14 cellular contexts compared by ENCODE assay signal in the genomic region with DNA sequence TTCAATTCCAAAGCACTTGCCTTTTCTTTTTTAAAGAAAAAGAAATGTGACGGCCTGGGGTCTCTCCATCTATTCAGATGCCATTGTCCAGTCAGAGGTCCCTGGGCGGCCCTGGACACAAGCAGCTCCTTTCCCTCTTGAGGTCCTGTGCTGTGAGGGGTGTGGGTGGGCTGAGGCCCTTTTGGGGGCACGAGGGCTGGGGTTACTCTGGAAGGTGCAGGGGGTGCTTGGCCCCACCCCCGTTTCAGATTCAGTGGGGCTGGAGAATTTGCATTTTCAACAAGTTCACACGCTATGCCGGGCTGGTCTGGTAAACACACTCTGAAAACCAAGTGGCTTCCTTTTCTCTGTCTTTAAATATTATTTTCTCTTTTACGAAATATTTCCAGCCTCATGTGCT.
A peak's percentile ranks its signal among the peaks of the same experiment; 100 is the strongest.
DNase-seq lines count a peak whose midpoint lies in the region; ATAC-seq, FAIRE-seq and TF ChIP-seq lines count a peak whose summit lies in the region.
"Had no signal": no experiment of that assay in that cellular context is flagged by ENCODE, and none has a peak within 500 bp of the region (broad histone marks: within the 10 kb centered on the region; RNA-seq: fewer than 3 reads in every experiment).

No MANE protein-coding gene starts in this region.

- no peak overlapping the region for H3K9ac ChIP-seq in kidney (ENCODE audit: low read length in 2 of 2)

- H3K4me1 Mint-ChIP-seq in CD4-positive, alpha-beta memory T cell: no peaks in the 10 kb centered on the region
- H3K4me1 Mint-ChIP-seq: activated CD4-positive, alpha-beta T cell treated with anti-CD3 and anti-CD28 coated beads, Interleukin-2, amount 10 ng/mL, durations not matched to agents 24 days and 14 days; activated T-helper 17 cell treated with anti-CD3 and anti-CD28 coated beads, Interleukin-2, amount 50 U/mL, for 72 hours had no signal

- no peak overlapping the region for H3K4me3 ChIP-seq in kidney (ENCODE audit: low read length in 2 of 2)
- no peak overlapping the region for H3K4me3 ChIP-seq in CD4-positive, alpha-beta memory T cell (ENCODE audit: low read length in 2 of 2)
- H3K4me3 ChIP-seq: heart right ventricle had no signal

- H3K36me3 Mint-ChIP-seq in CD4-positive, alpha-beta memory T cell: no peaks in the 10 kb centered on the region

- H3K9me3 Mint-ChIP-seq in CD4-positive, alpha-beta memory T cell: no peaks in the 10 kb centered on the region
- H3K9me3 Mint-ChIP-seq: activated CD4-positive, alpha-beta T cell treated with anti-CD3 and anti-CD28 coated beads, Interleukin-2, amount 10 ng/mL, durations not matched to agents 24 days and 14 days; activated T-helper 17 cell treated with anti-CD3 and anti-CD28 coated beads, Interleukin-2, amount 50 U/mL, for 72 hours had no signal

- no peak overlapping the region for H3K27ac Mint-ChIP-seq in CD4-positive, alpha-beta memory T cell
- H3K27ac Mint-ChIP-seq: activated CD4-positive, alpha-beta T cell treated with anti-CD3 and anti-CD28 coated beads, Interleukin-2, amount 10 ng/mL, durations not matched to agents 24 days and 14 days; activated T-helper 17 cell treated with anti-CD3 and anti-CD28 coated beads, Interleukin-2, amount 50 U/mL, for 72 hours had no signal

- no peaks in the 10 kb centered on the region for H3K27me3 ChIP-seq in CD4-positive, alpha-beta memory T cell (ENCODE audit: insufficient read depth, low read length)
- H3K27me3 ChIP-seq: heart right ventricle had no signal

- intact Hi-C loops in kidney (cut with DNase I): no loop called here
- intact Hi-C loops in CD4-positive, alpha-beta memory T cell (cut with micrococcal nuclease): no loop called here

- H3K27me3 Mint-ChIP-seq in CD4-positive, alpha-beta memory T cell: peaks cover 4 to 7% of the 10 kb centered on the region in 2 donors
- H3K27me3 Mint-ChIP-seq: activated CD4-positive, alpha-beta T cell treated with anti-CD3 and anti-CD28 coated beads, Interleukin-2, amount 10 ng/mL, durations not matched to agents 24 days and 14 days had no signal

- no peaks in the 10 kb centered on the region for H3K9me3 ChIP-seq in kidney (ENCODE audit: control insufficient read depth in 1 of 2, low read length in 2 of 2)
- H3K9me3 ChIP-seq in CD4-positive, alpha-beta memory T cell (ENCODE audit: control insufficient read depth in 1 of 2, low read length in 2 of 2): no peaks in the 10 kb centered on the region

- no peak overlapping the region for H3K4me3 Mint-ChIP-seq in CD4-positive, alpha-beta memory T cell
- H3K4me3 Mint-ChIP-seq: activated CD4-positive, alpha-beta T cell treated with anti-CD3 and anti-CD28 coated beads, Interleukin-2, amount 10 ng/mL, durations not matched to agents 24 days and 14 days; activated T-helper 17 cell treated with anti-CD3 and anti-CD28 coated beads, Interleukin-2, amount 50 U/mL, for 72 hours had no signal

- H3K4me1 ChIP-seq in kidney (ENCODE audit: control insufficient read depth in 1 of 2, insufficient read depth in 1 of 2, low read depth in 1 of 2, low read length in 2 of 2): no peaks in the 10 kb centered on the region
- no peaks in the 10 kb centered on the region for H3K4me1 ChIP-seq in CD4-positive, alpha-beta memory T cell (ENCODE audit: insufficient read depth, low read length)

- TF ChIP-seq CTCF in GM13976 (IDR thresholded peaks at IDR 0.05; ENCODE audit: borderline replicate concordance, control extremely low read depth, extremely low read depth, insufficient read depth, missing control alignments): no peak
- TF ChIP-seq CTCF in kidney (IDR thresholded peaks at IDR 0.05; ENCODE audit: borderline replicate concordance, extremely low read depth, insufficient read depth): no peak

- in situ Hi-C loops in GM13976 (cut with MboI; ENCODE audit: low sequenced_read_pairs, unreplicated experiment): no loop called here

- peak; percentile 50 for ATAC-seq in GM19467 (IDR thresholded peaks at IDR 0.05; ENCODE audit: unreplicated experiment)
- peak; percentile 44 for ATAC-seq in HG03025 (IDR thresholded peaks at IDR 0.05; ENCODE audit: low FRiP score, unreplicated experiment)
- ATAC-seq: activated T-helper 17 cell treated with anti-CD3 and anti-CD28 coated beads, Interleukin-2, amount 50 U/mL, for 72 hours; heart right ventricle had no signal

- CTCF ChIA-PET in CD4-positive, alpha-beta memory T cell (lab: Charles Lee; ENCODE audit: partially characterized antibody): no interaction called here

- H3K27ac ChIP-seq in kidney (ENCODE audit: low read depth in 2 of 2, low read length in 2 of 2): no peak overlapping the region
- H3K27ac ChIP-seq in CD4-positive, alpha-beta memory T cell (ENCODE audit: low read depth, low read length): no peak overlapping the region
- H3K27ac ChIP-seq: heart right ventricle had no signal

- POLR2A ChIA-PET in CD4-positive, alpha-beta memory T cell (lab: Charles Lee; ENCODE audit: partially characterized antibody): no interaction called here

- H3K36me3 ChIP-seq in kidney (ENCODE audit: control insufficient read depth in 1 of 2, insufficient read depth in 2 of 2, low read length in 2 of 2): no peaks in the 10 kb centered on the region
- H3K36me3 ChIP-seq in CD4-positive, alpha-beta memory T cell (ENCODE audit: insufficient read depth, low read length): no peaks in the 10 kb centered on the region
- H3K36me3 ChIP-seq: heart right ventricle had no signal

- peak; percentile 69 for DNase-seq in GM13976 (ENCODE audit: low spot score)
- DNase-seq in kidney: peak; percentile 43
- DNase-seq in NOMO-1 treated with dmso at 0.1 percent for 144 hours (lab: John Stamatoyannopoulos, UW; ENCODE audit: unreplicated experiment): no peak
- DNase-seq in stimulated activated CD4-positive, alpha-beta T cell treated with anti-CD3 and anti-CD28 coated beads, Interleukin-12 subunit alpha, Interleukin-12 subunit beta, amount 100 ng/mL, for 4 hours: no peak
- DNase-seq in KG1 (lab: John Stamatoyannopoulos, UW): no peak
- DNase-seq in CD4-positive, alpha-beta memory T cell: no peak
- DNase-seq: activated CD4-positive, alpha-beta T cell treated with anti-CD3 and anti-CD28 coated beads, Interleukin-2, amount 10 ng/mL, durations not matched to agents 24 days and 14 days; DND-41; heart right ventricle; NCI-H2029 had no signal

- FAIRE-seq in kidney (lab: Jason Lieb, UNC): no peak
- FAIRE-seq: bronchial epithelial cell had no signal

Comparison
In these comparisons a context has a peak if more than half of its experiments do, and no peak if none do; other contexts are left out.
1. DNase-seq: peak in GM13976 (single experiment) and kidney (single experiment); none in NOMO-1 treated with dmso at 0.1 percent for 144 hours (single experiment), stimulated activated CD4-positive, alpha-beta T cell treated with anti-CD3 and anti-CD28 coated beads, Interleukin-12 subunit alpha, Interleukin-12 subunit beta, amount 100 ng/mL, for 4 hours (single experiment), KG1 (single experiment) and CD4-positive, alpha-beta memory T cell (0 of 5).